ENCODE assay signal across 1 cellular context in genomic region chr9:134258828-134259546, GRCh38.
A peak's percentile ranks its signal among the peaks of the same experiment; 100 is the strongest.
TF ChIP-seq lines count a peak whose summit lies in the region.

No MANE protein-coding gene starts in this region.

TF ChIP-seq in liver, 16 proteins besides CTCF, POLR2A, EP300 and RAD21 (continued from another document):
- TF ChIP-seq TAF1 (conservative IDR thresholded peaks at IDR 0.05) (no peak), MAX (IDR thresholded peaks at IDR 0.05) (peak; percentile 98), RXRA (IDR thresholded peaks at IDR 0.05) (peak; percentile 98 to 99), SP1 (IDR thresholded peaks at IDR 0.05) (peak; percentile 98), NR2F2 (IDR thresholded peaks at IDR 0.05) (peak; percentile 96), GABPA (IDR thresholded peaks at IDR 0.05 in 1 of 2, conservative IDR thresholded peaks at IDR 0.05 in 1 of 2) (peak in 1 of 2 donors; percentile 61), HNF4G (IDR thresholded peaks at IDR 0.05) (peak; percentile 76), HNF4A (conservative IDR thresholded peaks at IDR 0.05) (peak; percentile 89 to 96), ATF3 (IDR thresholded peaks at IDR 0.05) (no peak)
